21 cellular contexts compared by ENCODE assay signal in genomic region chr16:50568187-50568830, GRCh38. TPM values are rescaled to one million over a fixed set of nuclear protein-coding genes. Genes with fewer than 3 reads are reported as not detected.
A peak's percentile ranks its signal among the peaks of the same experiment; 100 is the strongest.
DNase-seq lines count a peak whose midpoint lies in the region; ATAC-seq and TF ChIP-seq lines count a peak whose summit lies in the region.
"Had no signal": no experiment of that assay in that cellular context is flagged by ENCODE, and none has a peak within 500 bp of the region (broad histone marks: within the 10 kb centered on the region; RNA-seq: fewer than 3 reads in every experiment).

No MANE protein-coding gene starts in this region.

- no peak overlapping the region for H2BK5ac ChIP-seq in mesenchymal stem cell (ENCODE audit: low read depth, low read length, poor library complexity, severe bottlenecking)

- H4K20me1 ChIP-seq in BLaER1, result no peaks in the 10 kb centered on the region

- peak overlapping the region; percentile 6; the same call in 1 of the 2 replicates for H3K4me2 ChIP-seq in BLaER1
- no peak overlapping the region for H3K4me2 ChIP-seq in mesenchymal stem cell (ENCODE audit: low read length, poor library complexity, severe bottlenecking)
- H3K4me2 ChIP-seq: A549 had no signal

- no peaks in the 10 kb centered on the region for H3K27me3 ChIP-seq in BLaER1
- H3K27me3 ChIP-seq in sigmoid colon, result no peaks in the 10 kb centered on the region
- H3K27me3 ChIP-seq in mesenchymal stem cell (ENCODE audit: control insufficient read depth in 1 of 2, insufficient read depth in 1 of 2, low read length in 2 of 2), result peaks cover 34 to 39% of the 10 kb centered on the region in 2 experiments
- H3K27me3 ChIP-seq: foreskin keratinocyte had no signal

- H2BK12ac ChIP-seq in mesenchymal stem cell (ENCODE audit: low read length in 2 of 2), result no peak overlapping the region

- peak; percentile 98 for ATAC-seq in GM19438 (IDR thresholded peaks at IDR 0.05; ENCODE audit: low read depth, unreplicated experiment)
- ATAC-seq: A549; effector memory CD8-positive, alpha-beta T cell; foreskin keratinocyte had no signal

- no peak overlapping the region for H3K23ac ChIP-seq in mesenchymal stem cell (ENCODE audit: low read length in 2 of 2)

- H2BK15ac ChIP-seq in mesenchymal stem cell (ENCODE audit: low read depth, poor library complexity, severe bottlenecking), result no peak overlapping the region

- no peak overlapping the region for H4K91ac ChIP-seq in mesenchymal stem cell (ENCODE audit: low read length)

- no peak for TF ChIP-seq POLR2A in sigmoid colon (IDR thresholded peaks at IDR 0.05)

- DNase-seq in coronary artery (ENCODE audit: low spot score), result no peak
- DNase-seq in sigmoid colon, result no peak
- DNase-seq in DMS53 (lab: John Stamatoyannopoulos, UW), result no peak
- no peak for DNase-seq in mesenchymal stem cell
- DNase-seq in NCI-H146 (lab: John Stamatoyannopoulos, UW), result no peak
- no peak for DNase-seq in cerebellar cortex (ENCODE audit: low spot score)
- DNase-seq: activated CD4-positive, alpha-beta T cell treated with anti-CD3 and anti-CD28 coated beads, Interleukin-2, amount 50 U/mL, for 4 hours; activated naive CD4-positive, alpha-beta T cell treated with Interleukin-2 at 50 U/mL for 16 hours; CD8-positive, alpha-beta memory T cell; DMS 273 treated with DMSO at 0.1 percent for 48 hours; effector memory CD8-positive, alpha-beta T cell; foreskin keratinocyte; H9; NCI-H1436; NCI-H2107; NCI-H748 treated with DMSO at 0.1 percent for 48 hours; occipital lobe; small intestine had no signal

- H3K4ac ChIP-seq in mesenchymal stem cell (ENCODE audit: low read depth in 1 of 2, low read length in 2 of 2), result no peak overlapping the region

- H3K36me3 ChIP-seq in BLaER1, result no peaks in the 10 kb centered on the region
- H3K36me3 ChIP-seq in sigmoid colon, result peaks cover 0 to 15% (median 0%) of the 10 kb centered on the region in 4 donors
- no peaks in the 10 kb centered on the region for H3K36me3 ChIP-seq in mesenchymal stem cell (ENCODE audit: control insufficient read depth in 1 of 2, insufficient read depth in 2 of 2, low read depth in 1 of 2, low read length in 2 of 2)

- TF ChIP-seq CTCF in coronary artery (IDR thresholded peaks at IDR 0.05) (no peak), sigmoid colon (IDR thresholded peaks at IDR 0.05) (no peak)

- H2BK120ac ChIP-seq in mesenchymal stem cell (ENCODE audit: low read depth, low read length), result no peak overlapping the region

- H3K4me1 ChIP-seq in BLaER1, result peaks cover 11% of the 10 kb centered on the region; the same call in 1 of the 2 replicates
- peaks cover 0 to 38% (median 18%) of the 10 kb centered on the region in 4 donors for H3K4me1 ChIP-seq in sigmoid colon
- no peaks in the 10 kb centered on the region for H3K4me1 ChIP-seq in mesenchymal stem cell (ENCODE audit: control insufficient read depth, insufficient read depth, low read depth, low read length)
- H3K4me1 ChIP-seq: A549, foreskin keratinocyte had no signal

- H3K9me3 ChIP-seq in BLaER1 (no peaks in the 10 kb centered on the region), sigmoid colon (no peaks in the 10 kb centered on the region), mesenchymal stem cell (ENCODE audit: control insufficient read depth, low read length) (no peaks in the 10 kb centered on the region)
- H3K9me3 ChIP-seq: A549 had no signal

- H3K18ac ChIP-seq in mesenchymal stem cell (ENCODE audit: low read depth in 1 of 2, low read length in 2 of 2), result no peak overlapping the region

- H2AK5ac ChIP-seq in mesenchymal stem cell (ENCODE audit: low read length, severe bottlenecking), result no peak overlapping the region

- WGBS in sigmoid colon, 2 donors, result 77 to 90% methylated on average over 9 of the region's 9 CpGs
- WGBS in mesenchymal stem cell, result 85% methylated on average over 7 of the region's 9 CpGs

- H3K14ac ChIP-seq in mesenchymal stem cell (ENCODE audit: low read length in 2 of 2), result no peak overlapping the region

- H3K9ac ChIP-seq in BLaER1 (no peak overlapping the region), mesenchymal stem cell (ENCODE audit: low read length) (no peak overlapping the region)

- no peak overlapping the region for H3K27ac ChIP-seq in BLaER1
- peak overlapping the region; percentile 60 to 73 for H3K27ac ChIP-seq in coronary artery
- peak overlapping the region in 3 of 4 donors; percentile 22 to 60 (median 40) for H3K27ac ChIP-seq in sigmoid colon
- H3K27ac ChIP-seq in mesenchymal stem cell (ENCODE audit: low read length, poor library complexity, severe bottlenecking), result no peak overlapping the region
- H3K27ac ChIP-seq: A549, foreskin keratinocyte had no signal

- TF ChIP-seq EP300 in sigmoid colon (IDR thresholded peaks at IDR 0.05), result no peak

- H3K4me3 ChIP-seq in BLaER1 (no peak overlapping the region), coronary artery (no peak overlapping the region), sigmoid colon (no peak overlapping the region), mesenchymal stem cell (ENCODE audit: insufficient read depth in 1 of 2, low read depth in 1 of 2, low read length in 2 of 2) (no peak overlapping the region)
- H3K4me3 ChIP-seq: A549 had no signal

- H4K8ac ChIP-seq in mesenchymal stem cell (ENCODE audit: low read length), result no peak overlapping the region

- H3K79me1 ChIP-seq in mesenchymal stem cell (replicated peaks; ENCODE audit: low read length, poor library complexity, severe bottlenecking), result no peaks in the 10 kb centered on the region

- intact Hi-C loops in sigmoid colon (cut with DNase I), result no loop called here

- no peak overlapping the region for H2AFZ ChIP-seq in mesenchymal stem cell (ENCODE audit: low read depth, low read length)

RNA-seq across cellular contexts. Expression of gene NKD1, which starts 20.1 kb away (rescaled TPM):
- total RNA-seq in sigmoid colon, result 10 to 100 TPM in 3 of 4 donors, 1 to 10 TPM in 1; 6.7 to 18.0 (median 11.5) TPM
- 1 to 10 TPM in 2 of 3 donors, under 1 TPM in 1; under 0.01 to 2.8 (median 1.5) TPM for polyA plus RNA-seq in sigmoid colon
- polyA plus RNA-seq in mesenchymal stem cell (2013, experiment 1 of 2), result 0.06 TPM
- 0.10 TPM for polyA plus RNA-seq in mesenchymal stem cell (2013, experiment 2 of 2)

Comparison
In these comparisons a context has a peak if more than half of its experiments do, and no peak if none do; other contexts are left out.
1. H3K27ac ChIP-seq: peak in coronary artery (2 of 2) and sigmoid colon (3 of 4); none in BLaER1 (single experiment) and mesenchymal stem cell (single experiment).